In genomic region chr10:89702121-89702480, GRCh38 we compare ENCODE assay signal across 8 cellular contexts. TPM values are rescaled to one million over a fixed set of nuclear protein-coding genes. Genes with fewer than 3 reads are reported as not detected.
DNase-seq lines count a peak whose midpoint lies in the region; ATAC-seq and TF ChIP-seq lines count a peak whose summit lies in the region.

No MANE protein-coding gene starts in this region.

- no peaks in the 10 kb centered on the region for H3K27me3 Mint-ChIP-seq in activated CD4-positive, alpha-beta T cell treated with anti-CD3 and anti-CD28 coated beads for 36 hours

- H3K4me3 ChIP-seq in OCI-LY7 (ENCODE audit: low read depth, low read length, poor library complexity, severe bottlenecking) (peak overlapping the region; percentile 92), brain microvascular endothelial cell (ENCODE audit: low read depth, low read length) (peak overlapping the region; percentile 93), mononuclear cell (ENCODE audit: low read length) (peak overlapping the region; percentile 80)

- in situ Hi-C loops in brain microvascular endothelial cell (cut with HindIII; ENCODE audit: low pct_ligation_motif_present, low sequenced_read_pairs), result no loop called here

- peaks cover 10% of the 10 kb centered on the region; the same call in 1 of the 2 replicates for H4K20me1 ChIP-seq in OCI-LY7 (ENCODE audit: insufficient read depth, low read length)

- no TSS peak for BruUV-seq in OCI-LY7 (replicated peaks; lab: Mats Ljungman, UMichigan)

- H3K4me1 ChIP-seq in OCI-LY7 (ENCODE audit: insufficient read depth, low read length, poor library complexity, severe bottlenecking) (peaks cover 50% of the 10 kb centered on the region), mononuclear cell (ENCODE audit: insufficient read depth, low read length) (peaks cover 17% of the 10 kb centered on the region)

- no peaks in the 10 kb centered on the region for H3K27me3 ChIP-seq in brain microvascular endothelial cell (replicated peaks)
- no peaks in the 10 kb centered on the region for H3K27me3 ChIP-seq in mononuclear cell (ENCODE audit: insufficient read depth, low read length)

- H3K79me2 ChIP-seq in OCI-LY7 (ENCODE audit: insufficient read depth, low read depth, low read length), result peaks cover 64% of the 10 kb centered on the region

- no peaks in the 10 kb centered on the region for H3K9me3 Mint-ChIP-seq in activated CD4-positive, alpha-beta T cell treated with anti-CD3 and anti-CD28 coated beads for 36 hours (ENCODE audit: low read depth)

- H3K36me3 Mint-ChIP-seq in activated CD4-positive, alpha-beta T cell treated with anti-CD3 and anti-CD28 coated beads for 36 hours (ENCODE audit: low read depth), result peaks cover 21% of the 10 kb centered on the region

- H3K27ac Mint-ChIP-seq in activated CD4-positive, alpha-beta T cell treated with anti-CD3 and anti-CD28 coated beads for 36 hours, result peak overlapping the region; percentile 98

- H3K36me3 ChIP-seq in OCI-LY7 (ENCODE audit: insufficient read depth, low read length) (peaks cover 32% of the 10 kb centered on the region), brain microvascular endothelial cell (replicated peaks) (no peaks in the 10 kb centered on the region)

- DNase-seq in activated CD4-positive, alpha-beta T cell treated with anti-CD3 and anti-CD28 coated beads for 36 hours, result peak; percentile 49
- no peak for DNase-seq in activated CD4-positive, alpha-beta T cell treated with anti-CD3 and anti-CD28 coated beads for 1 hour
- DNase-seq in OCI-LY7 (ENCODE audit: low spot score), result peak; percentile 32
- DNase-seq in brain microvascular endothelial cell, result peak; percentile 1
- DNase-seq in NCI-H345 treated with DMSO at 0.1 percent for 48 hours (lab: John Stamatoyannopoulos, UW; ENCODE audit: unreplicated experiment), result no peak
- DNase-seq in iPS-NIHi7 (ENCODE audit: extremely low spot score), result no peak
- no peak for DNase-seq in NCI-H2171 (lab: John Stamatoyannopoulos, UW)

- H2AFZ ChIP-seq in OCI-LY7 (ENCODE audit: low read length), result peak overlapping the region; percentile 98; the same call in 1 of the 2 replicates

- peak overlapping the region; percentile 80 for H3K4me2 ChIP-seq in OCI-LY7 (ENCODE audit: low read length)

- H3K9me3 ChIP-seq in OCI-LY7 (ENCODE audit: low read length) (no peaks in the 10 kb centered on the region), mononuclear cell (ENCODE audit: low read depth, low read length) (no peaks in the 10 kb centered on the region)

- TF ChIP-seq CTCF in OCI-LY7 (conservative IDR thresholded peaks at IDR 0.05; ENCODE audit: low read length) (no peak), brain microvascular endothelial cell (IDR thresholded peaks at IDR 0.05; ENCODE audit: low read depth, low read length, missing control alignments) (no peak)

- POLR2A ChIA-PET in activated CD4-positive, alpha-beta T cell treated with anti-CD3 and anti-CD28 coated beads for 36 hours (lab: Charles Lee), result interaction anchor here (1.2 to 1.5 kb wide), 3 partner anchors 14 to 370 kb away, joined by 3 to 22 read pairs (median 3); no protein-coding TSS in a partner anchor
- POLR2A ChIA-PET in OCI-LY7 (lab: Charles Lee), result interaction anchor here (1.0 to 1.8 kb wide), 6 partner anchors 9 to 58 kb away, joined by 3 to 22 read pairs (median 8); no protein-coding TSS in a partner anchor

- peaks cover 45% of the 10 kb centered on the region for H3K4me1 Mint-ChIP-seq in activated CD4-positive, alpha-beta T cell treated with anti-CD3 and anti-CD28 coated beads for 36 hours

- H3K27ac ChIP-seq in OCI-LY7 (ENCODE audit: low read depth, low read length, poor library complexity, severe bottlenecking) (peak overlapping the region; percentile 74), brain microvascular endothelial cell (peak overlapping the region; percentile 37)

- peak overlapping the region; percentile 99 for H3K4me3 Mint-ChIP-seq in activated CD4-positive, alpha-beta T cell treated with anti-CD3 and anti-CD28 coated beads for 36 hours

- CTCF ChIA-PET in activated CD4-positive, alpha-beta T cell treated with anti-CD3 and anti-CD28 coated beads for 36 hours (lab: Charles Lee), result interaction anchor here (1.2 kb wide), 1 partner anchor 41 kb away, joined by 4 read pairs; no protein-coding TSS in a partner anchor
- CTCF ChIA-PET in OCI-LY7 (lab: Charles Lee; ENCODE audit: unreplicated experiment), result no interaction called here

- no peaks in the 10 kb centered on the region for H3K9me2 ChIP-seq in OCI-LY7 (ENCODE audit: insufficient read depth, low read length)

- intact Hi-C loops in activated CD4-positive, alpha-beta T cell treated with anti-CD3 and anti-CD28 coated beads for 36 hours (cut with DNase I, micrococcal nuclease), result loop anchor here (5.0 to 10.0 kb wide), 3 partner anchors 160 to 447 kb away; partner anchors contain the start of gene LIPA (in 1 of the 2)
- intact Hi-C loops in OCI-LY7 (cut with micrococcal nuclease; ENCODE audit: unreplicated experiment), result loop anchor here (10.0 kb wide), 1 partner anchor 707 kb away; the partner anchor contains the start of gene FAS

- ATAC-seq in activated CD4-positive, alpha-beta T cell treated with anti-CD3 and anti-CD28 coated beads for 36 hours, result peak; percentile 4

RNA-seq across cellular contexts. Expression of gene KIF20B, which starts 0.7 kb away (rescaled TPM):
- total RNA-seq in activated CD4-positive, alpha-beta T cell treated with anti-CD3 and anti-CD28 coated beads for 36 hours, result 10 to 100 TPM; 74.6 to 86.2 TPM
- total RNA-seq in OCI-LY7 (2014; rRNA removed; shearing (Covaris generic)), result 25.0 and 30.2 TPM in 2 replicates
- total RNA-seq in OCI-LY7 (2022) (87.0 and 95.2 TPM in 2 replicates), mononuclear cell (23.4 TPM)

RNA-seq across cellular contexts. Expression of gene PANK1, which starts 57.1 kb away (rescaled TPM):
- 1 to 10 TPM; 3.2 to 4.0 TPM for total RNA-seq in activated CD4-positive, alpha-beta T cell treated with anti-CD3 and anti-CD28 coated beads for 36 hours
- total RNA-seq in OCI-LY7 (2014; rRNA removed; shearing (Covaris generic)), result 9.6 and 12.1 TPM in 2 replicates
- total RNA-seq in OCI-LY7 (2022) (15.1 and 16.1 TPM in 2 replicates), mononuclear cell (0.52 TPM)

Comparison
In these comparisons a context has a peak if more than half of its experiments do, and no peak if none do; other contexts are left out.
1. DNase-seq: peak in activated CD4-positive, alpha-beta T cell treated with anti-CD3 and anti-CD28 coated beads for 36 hours (single experiment), OCI-LY7 (single experiment) and brain microvascular endothelial cell (single experiment); none in activated CD4-positive, alpha-beta T cell treated with anti-CD3 and anti-CD28 coated beads for 1 hour (single experiment), NCI-H345 treated with DMSO at 0.1 percent for 48 hours (single experiment), iPS-NIHi7 (single experiment) and NCI-H2171 (single experiment).
2. Peak in every context shown above with its lines, with median percentiles within 50 percentile points of each other: H3K4me3 ChIP-seq.